Comparison of ENCODE assay signal across 34 cellular contexts in genomic region chr6:33171889-33172203, GRCh38.
"Had no signal": no experiment of that assay in that cellular context is flagged by ENCODE, and none has a peak within 500 bp of the region (broad histone marks: within the 10 kb centered on the region; RNA-seq: fewer than 3 reads in every experiment).

No MANE protein-coding gene starts in this region.

- H3K36me3 ChIP-seq: adrenal gland, esophagus squamous epithelium, gastroesophageal sphincter, heart right ventricle, WERI-Rb-1 had no signal

- DNase-seq: activated B cell treated with CpG ODN at 0.5 μM for 24 hours; activated CD4-positive, alpha-beta T cell treated with anti-CD3 and anti-CD28 coated beads for 48 hours; activated CD4-positive, alpha-beta T cell treated with anti-CD3 and anti-CD28 coated beads, Interleukin-2, amount 50 U/mL, for 1 hour; activated CD4-positive, alpha-beta T cell treated with anti-CD3 and anti-CD28 coated beads, Interleukin-2, amount 50 U/mL, for 48 hours; activated CD8-positive, alpha-beta memory T cell treated with anti-CD3 and anti-CD28 coated beads for 24 hours; activated CD8-positive, alpha-beta T cell treated with anti-CD3 and anti-CD28 coated beads for 36 hours; activated effector memory CD4-positive, alpha-beta T cell treated with Interleukin-2 at 50 U/mL for 16 hours; activated naive CD4-positive, alpha-beta T cell treated with anti-CD3 and anti-CD28 coated beads for 36 hours; activated naive CD8-positive, alpha-beta T cell treated with anti-CD3 and anti-CD28 coated beads for 36 hours; activated naive CD8-positive, alpha-beta T cell treated with anti-CD3 and anti-CD28 coated beads, Interleukin-2, amount 50 U/mL, for 24 hours; activated T-cell treated with anti-CD3 and anti-CD28 coated beads, Interleukin-2, amount 50 U/mL, for 4 hours; adrenal gland; amygdala; body of pancreas; cortex of kidney; dermis blood vessel endothelial cell; effector CD4-positive, alpha-beta T cell; esophagus squamous epithelium; foreskin melanocyte; heart right ventricle; T-helper 17 cell; T1000; WERI-Rb-1 had no signal

- H3K4me1 ChIP-seq: adrenal gland, body of pancreas, esophagus squamous epithelium, gastroesophageal sphincter, heart right ventricle had no signal

- H3K27me3 Mint-ChIP-seq: activated CD8-positive, alpha-beta T cell treated with anti-CD3 and anti-CD28 coated beads for 36 hours; activated naive CD4-positive, alpha-beta T cell treated with anti-CD3 and anti-CD28 coated beads, Interleukin-2, amount 50 U/mL, for 24 hours; activated naive CD8-positive, alpha-beta T cell treated with anti-CD3 and anti-CD28 coated beads for 36 hours; activated naive CD8-positive, alpha-beta T cell treated with anti-CD3 and anti-CD28 coated beads, Interleukin-2, amount 50 U/mL, for 24 hours had no signal

- H3K9me3 Mint-ChIP-seq: activated B cell treated with CpG ODN at 0.5 μM for 24 hours; activated CD8-positive, alpha-beta T cell treated with anti-CD3 and anti-CD28 coated beads for 36 hours; activated naive CD4-positive, alpha-beta T cell treated with anti-CD3 and anti-CD28 coated beads for 36 hours; activated naive CD4-positive, alpha-beta T cell treated with anti-CD3 and anti-CD28 coated beads, Interleukin-2, amount 50 U/mL, for 24 hours; activated naive CD8-positive, alpha-beta T cell treated with anti-CD3 and anti-CD28 coated beads for 36 hours; activated naive CD8-positive, alpha-beta T cell treated with anti-CD3 and anti-CD28 coated beads, Interleukin-2, amount 50 U/mL, for 24 hours; activated T-cell treated with anti-CD3 and anti-CD28 coated beads, Interleukin-2, amount 50 U/mL, for 4 hours; activated T-helper 17 cell treated with anti-CD3 and anti-CD28 coated beads, Interleukin-2, amount 50 U/mL, for 72 hours; central memory CD8-positive, alpha-beta T cell; T-helper 2 cell treated with Interferon-gamma antibody and Interleukin-4, amounts not matched to agents 5 μg/mL and 100 μg/mL, for 36 hours had no signal

- FAIRE-seq: colon, endometrium, endothelial cell of umbilical vein had no signal

- H3K4me3 ChIP-seq: adrenal gland, body of pancreas, cardiac muscle cell, esophagus squamous epithelium, gastroesophageal sphincter, heart right ventricle had no signal

- H3K36me3 Mint-ChIP-seq: activated naive CD8-positive, alpha-beta T cell treated with anti-CD3 and anti-CD28 coated beads for 36 hours had no signal

- H3K4me1 Mint-ChIP-seq: activated naive CD4-positive, alpha-beta T cell treated with anti-CD3 and anti-CD28 coated beads, Interleukin-2, amount 50 U/mL, for 24 hours; activated naive CD8-positive, alpha-beta T cell treated with anti-CD3 and anti-CD28 coated beads, Interleukin-2, amount 50 U/mL, for 24 hours; activated T-helper 17 cell treated with anti-CD3 and anti-CD28 coated beads, Interleukin-2, amount 50 U/mL, for 72 hours; central memory CD8-positive, alpha-beta T cell had no signal

- ATAC-seq: activated CD4-positive, CD25-positive, alpha-beta regulatory T cell treated with anti-CD3 and anti-CD28 coated beads, Interleukin-2, amount 50 U/mL, for 24 hours; activated CD8-positive, alpha-beta T cell treated with anti-CD3 and anti-CD28 coated beads for 36 hours; activated naive CD8-positive, alpha-beta T cell treated with anti-CD3 and anti-CD28 coated beads, Interleukin-2, amount 50 U/mL, for 24 hours; activated T-cell treated with anti-CD3 and anti-CD28 coated beads, Interleukin-2, amount 50 U/mL, for 4 hours; activated T-helper 17 cell treated with anti-CD3 and anti-CD28 coated beads, Interleukin-2, amount 50 U/mL, for 72 hours; body of pancreas; gastroesophageal sphincter; heart right ventricle; T-helper 17 cell had no signal

- H3K4me3 Mint-ChIP-seq: activated B cell treated with CpG ODN at 0.5 μM for 24 hours; activated CD8-positive, alpha-beta T cell treated with anti-CD3 and anti-CD28 coated beads for 36 hours; activated naive CD4-positive, alpha-beta T cell treated with anti-CD3 and anti-CD28 coated beads for 36 hours; activated naive CD4-positive, alpha-beta T cell treated with anti-CD3 and anti-CD28 coated beads, Interleukin-2, amount 50 U/mL, for 24 hours; activated naive CD8-positive, alpha-beta T cell treated with anti-CD3 and anti-CD28 coated beads for 36 hours; activated naive CD8-positive, alpha-beta T cell treated with anti-CD3 and anti-CD28 coated beads, Interleukin-2, amount 50 U/mL, for 24 hours; activated T-cell treated with anti-CD3 and anti-CD28 coated beads, Interleukin-2, amount 50 U/mL, for 4 hours; activated T-helper 17 cell treated with anti-CD3 and anti-CD28 coated beads, Interleukin-2, amount 50 U/mL, for 72 hours; central memory CD8-positive, alpha-beta T cell; T-helper 17 cell; T-helper 2 cell treated with Interferon-gamma antibody and Interleukin-4, amounts not matched to agents 5 μg/mL and 100 μg/mL, for 36 hours had no signal

- H3K9me3 ChIP-seq: adrenal gland, body of pancreas, esophagus squamous epithelium, gastroesophageal sphincter, heart right ventricle had no signal

- H3K27ac Mint-ChIP-seq: activated B cell treated with CpG ODN at 0.5 μM for 24 hours; activated CD8-positive, alpha-beta T cell treated with anti-CD3 and anti-CD28 coated beads for 36 hours; activated naive CD4-positive, alpha-beta T cell treated with anti-CD3 and anti-CD28 coated beads for 36 hours; activated naive CD4-positive, alpha-beta T cell treated with anti-CD3 and anti-CD28 coated beads, Interleukin-2, amount 50 U/mL, for 24 hours; activated naive CD8-positive, alpha-beta T cell treated with anti-CD3 and anti-CD28 coated beads for 36 hours; activated naive CD8-positive, alpha-beta T cell treated with anti-CD3 and anti-CD28 coated beads, Interleukin-2, amount 50 U/mL, for 24 hours; activated T-helper 17 cell treated with anti-CD3 and anti-CD28 coated beads, Interleukin-2, amount 50 U/mL, for 72 hours; T-helper 17 cell; T-helper 2 cell treated with Interferon-gamma antibody and Interleukin-4, amounts not matched to agents 5 μg/mL and 100 μg/mL, for 36 hours had no signal

- H3K27ac ChIP-seq: adrenal gland, body of pancreas, cardiac muscle cell, epithelial cell of prostate, esophagus squamous epithelium, gastroesophageal sphincter, heart right ventricle, WERI-Rb-1 had no signal

- H3K27me3 ChIP-seq: adrenal gland, body of pancreas, cardiac muscle cell, gastroesophageal sphincter, heart right ventricle had no signal
